Comparison of ENCODE assay signal across 9 cellular contexts in the genomic region with DNA sequence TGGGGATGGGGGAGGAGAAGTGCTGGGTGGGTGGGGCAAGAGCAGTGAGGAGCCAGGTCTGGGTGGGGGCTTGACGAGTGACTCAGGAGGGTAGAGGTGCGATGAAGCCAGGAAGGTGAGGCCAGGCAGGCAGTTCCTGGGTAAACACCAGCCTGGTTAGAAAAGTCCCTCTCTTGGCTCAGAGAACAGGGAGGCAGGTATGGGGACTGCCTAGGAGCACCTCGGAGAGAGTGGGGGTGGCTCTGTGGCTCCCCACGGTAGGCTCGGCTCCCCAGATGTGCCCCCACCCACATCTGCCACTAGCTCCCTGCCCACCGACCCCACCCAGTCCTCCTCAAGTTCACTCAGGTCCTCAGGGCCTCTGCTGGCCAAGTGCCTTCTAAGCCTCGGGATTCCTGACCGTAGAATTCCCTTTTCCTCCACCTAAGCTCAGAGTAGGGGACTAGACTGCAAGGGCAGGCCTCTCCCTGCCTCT. TPM values are rescaled to one million over a fixed set of nuclear protein-coding genes. Genes with fewer than 3 reads are reported as not detected.
DNase-seq lines count a peak whose midpoint lies in the region; ATAC-seq and TF ChIP-seq lines count a peak whose summit lies in the region.
"Had no signal": no experiment of that assay in that cellular context is flagged by ENCODE, and none has a peak within 500 bp of the region (broad histone marks: within the 10 kb centered on the region; RNA-seq: fewer than 3 reads in every experiment).

No MANE protein-coding gene starts in this region.

- RAD21 ChIA-PET in HCT116 (lab: Charles Lee; ENCODE audit: low non-redundant PET in 1 of 2, low total read pairs in 2 of 2, uncharacterized antibody in 2 of 2, unreplicated experiment in 2 of 2): no interaction called here

- ATAC-seq in HCT116: peak; percentile 5; the same call in 1 of the 2 replicates

- H3K4me3 Mint-ChIP-seq in activated T-helper 1 cell treated with anti-CD3 and anti-CD28 coated beads, Interleukin-12 subunit alpha, Interleukin-12 subunit beta, Interleukin-2, Interleukin-4 antibody, amounts not matched to agents 30 ng/mL and 10 ng/mL and 1 ng/mL, durations not matched to agents 14 hours and 24 hours and 36 hours: peak overlapping the region; percentile 67

- no peak overlapping the region for H3K27ac Mint-ChIP-seq in activated T-helper 1 cell treated with anti-CD3 and anti-CD28 coated beads, Interleukin-12 subunit alpha, Interleukin-12 subunit beta, Interleukin-2, Interleukin-4 antibody, amounts not matched to agents 30 ng/mL and 10 ng/mL and 1 ng/mL, durations not matched to agents 14 hours and 24 hours and 36 hours

- no peaks in the 10 kb centered on the region for H3K9me3 Mint-ChIP-seq in activated T-helper 1 cell treated with anti-CD3 and anti-CD28 coated beads, Interleukin-12 subunit alpha, Interleukin-12 subunit beta, Interleukin-2, Interleukin-4 antibody, amounts not matched to agents 30 ng/mL and 10 ng/mL and 1 ng/mL, durations not matched to agents 14 hours and 24 hours and 36 hours

- H2AFZ ChIP-seq in HCT116 (ENCODE audit: low read depth, low read length, poor library complexity, severe bottlenecking): no peak overlapping the region

- H3K36me3 ChIP-seq in HCT116 (ENCODE audit: control insufficient read depth in 1 of 2, insufficient read depth in 2 of 2, low read length in 2 of 2): no peaks in the 10 kb centered on the region
- H3K36me3 ChIP-seq in iPS DF 6.9 (ENCODE audit: control insufficient read depth, insufficient read depth, low read length): no peaks in the 10 kb centered on the region
- peaks cover 4% of the 10 kb centered on the region for H3K36me3 ChIP-seq in skeletal muscle satellite cell (ENCODE audit: insufficient read depth, low read length)

- intact Hi-C loops in HCT116 (cut with micrococcal nuclease): loop anchor here (5.0 kb wide), 1 partner anchor 154 kb away; a partner anchor contains a TSS
- intact Hi-C loops in activated T-helper 1 cell treated with anti-CD3 and anti-CD28 coated beads, Interleukin-12 subunit alpha, Interleukin-12 subunit beta, Interleukin-2, Interleukin-4 antibody, amounts not matched to agents 30 ng/mL and 10 ng/mL and 1 ng/mL, durations not matched to agents 14 hours and 24 hours and 36 hours (cut with micrococcal nuclease): loop anchor here (2.0 kb wide), 1 partner anchor 29 kb away; no protein-coding TSS in a partner anchor

- peaks cover 42% of the 10 kb centered on the region; the same call in 1 of the 2 replicates for H3K79me2 ChIP-seq in HCT116 (ENCODE audit: insufficient read depth, low read length)

- H3K4me2 ChIP-seq in HCT116 (ENCODE audit: low read length) (peak overlapping the region; percentile 91), skeletal muscle satellite cell (ENCODE audit: low read length) (peak overlapping the region; percentile 87)

- CTCF ChIA-PET in HCT116 (lab: Charles Lee): no interaction called here

- H4K20me1 ChIP-seq in HCT116 (ENCODE audit: insufficient read depth): no peaks in the 10 kb centered on the region

- no peak for TF ChIP-seq RAD21 in HCT116 (IDR thresholded peaks at IDR 0.05; ENCODE audit: low read depth)

- no peaks in the 10 kb centered on the region for H3K9me2 ChIP-seq in HCT116 (ENCODE audit: insufficient read depth)

- no peaks in the 10 kb centered on the region for H3K36me3 Mint-ChIP-seq in activated T-helper 1 cell treated with anti-CD3 and anti-CD28 coated beads, Interleukin-12 subunit alpha, Interleukin-12 subunit beta, Interleukin-2, Interleukin-4 antibody, amounts not matched to agents 30 ng/mL and 10 ng/mL and 1 ng/mL, durations not matched to agents 14 hours and 24 hours and 36 hours (ENCODE audit: low read depth)

- H3K4me3 ChIP-seq in HCT116 (replicated peaks in 1 of 2; ENCODE audit: low read depth in 1 of 2, low read length in 2 of 2): peak overlapping the region; percentile 60 to 76
- H3K4me3 ChIP-seq in iPS DF 6.9 (ENCODE audit: low read length): peak overlapping the region; percentile 74; the same call in 1 of the 2 replicates
- peak overlapping the region; percentile 93 for H3K4me3 ChIP-seq in skeletal muscle satellite cell (ENCODE audit: low read length)

- H3K27ac ChIP-seq in HCT116 (ENCODE audit: low read depth, low read length) (peak overlapping the region; percentile 60), iPS DF 6.9 (ENCODE audit: low read length) (no peak overlapping the region)

- H3K9me3 ChIP-seq in HCT116 (ENCODE audit: control insufficient read depth in 1 of 2, insufficient read depth in 1 of 2, low read depth in 1 of 2, low read length in 2 of 2): no peaks in the 10 kb centered on the region
- H3K9me3 ChIP-seq in iPS DF 6.9 (ENCODE audit: control insufficient read depth, insufficient read depth, low read length): no peaks in the 10 kb centered on the region
- no peaks in the 10 kb centered on the region for H3K9me3 ChIP-seq in skeletal muscle satellite cell (replicated peaks; ENCODE audit: low read length)

- TF ChIP-seq CTCF in HCT116 (IDR thresholded peaks at IDR 0.05 in 2 of 3, conservative IDR thresholded peaks at IDR 0.05 in 1 of 3; ENCODE audit: borderline replicate concordance in 1 of 3, insufficient read depth in 1 of 3, low read depth in 2 of 3, low read length in 2 of 3): no peak

- no peak for TF ChIP-seq POLR2A in HCT116 (IDR thresholded peaks at IDR 0.05; ENCODE audit: borderline replicate concordance, extremely low read depth, insufficient read depth, insufficient read length)

- DNase-seq in HCT116 (ENCODE audit: low read depth, low spot score) (no peak), iPS DF 6.9 (ENCODE audit: low read depth, low spot score) (no peak), amygdala (lab: John Stamatoyannopoulos, UW) (no peak), HuH-7.5 (ENCODE audit: low spot score) (no peak), HUDEP-2 (lab: John Stamatoyannopoulos, UW; ENCODE audit: unreplicated experiment in 76 of 76) (no peak)
- no peak for DNase-seq in activated T-helper 1 cell treated with anti-CD3 and anti-CD28 coated beads, Interleukin-12 subunit alpha, Interleukin-12 subunit beta, Interleukin-2, Interleukin-4 antibody, amounts not matched to agents 30 ng/mL and 10 ng/mL and 1 ng/mL, durations not matched to agents 14 hours and 24 hours and 36 hours (ENCODE audit: low spot score)
- no peak for DNase-seq in stimulated activated CD4-positive, alpha-beta T cell treated with anti-CD3 and anti-CD28 coated beads, Interleukin-15, amount 100 ng/mL, for 24 hours
- DNase-seq: NCI-H446 had no signal

- H3K27me3 ChIP-seq in HCT116 (ENCODE audit: insufficient read depth, low read length) (no peaks in the 10 kb centered on the region), iPS DF 6.9 (ENCODE audit: control insufficient read depth, insufficient read depth, low read length) (no peaks in the 10 kb centered on the region), skeletal muscle satellite cell (ENCODE audit: control insufficient read depth, insufficient read depth, low read length) (no peaks in the 10 kb centered on the region)

- peaks cover 22% of the 10 kb centered on the region for H3K27me3 Mint-ChIP-seq in activated T-helper 1 cell treated with anti-CD3 and anti-CD28 coated beads, Interleukin-12 subunit alpha, Interleukin-12 subunit beta, Interleukin-2, Interleukin-4 antibody, amounts not matched to agents 30 ng/mL and 10 ng/mL and 1 ng/mL, durations not matched to agents 14 hours and 24 hours and 36 hours (ENCODE audit: insufficient read depth)

- POLR2A ChIA-PET in HCT116 (lab: Charles Lee): no interaction called here

- no CpG with 5 or more reads among the region's 8 CpGs for WGBS in iPS DF 6.9 (ENCODE audit: insufficient coverage, insufficient read length)

- H3K9ac ChIP-seq in HCT116 (ENCODE audit: low read length) (peak overlapping the region; percentile 78), skeletal muscle satellite cell (ENCODE audit: low read depth, low read length) (peak overlapping the region; percentile 87)

- H3K4me1 ChIP-seq in HCT116 (ENCODE audit: control insufficient read depth in 1 of 2, insufficient read depth in 2 of 2, low read length in 2 of 2) (peaks cover 51 to 89% of the 10 kb centered on the region in 2 experiments), iPS DF 6.9 (ENCODE audit: control insufficient read depth, insufficient read depth, low read length) (peaks cover 16% of the 10 kb centered on the region), skeletal muscle satellite cell (ENCODE audit: control insufficient read depth, insufficient read depth, low read length) (peaks cover 76% of the 10 kb centered on the region)

- no TSS peak for BruUV-seq in HCT116 (replicated peaks; lab: Mats Ljungman, UMichigan)

- H3K4me1 Mint-ChIP-seq in activated T-helper 1 cell treated with anti-CD3 and anti-CD28 coated beads, Interleukin-12 subunit alpha, Interleukin-12 subunit beta, Interleukin-2, Interleukin-4 antibody, amounts not matched to agents 30 ng/mL and 10 ng/mL and 1 ng/mL, durations not matched to agents 14 hours and 24 hours and 36 hours (ENCODE audit: low read depth): peaks cover 11% of the 10 kb centered on the region

TF ChIP-seq in HCT116, 20 proteins besides CTCF, POLR2A, EP300 and RAD21:
- TF ChIP-seq SP1 (IDR thresholded peaks at IDR 0.05; ENCODE audit: low read depth) (no peak), CEBPB (IDR thresholded peaks at IDR 0.05; ENCODE audit: low read depth) (no peak), EZH2phosphoT487 (IDR thresholded peaks at IDR 0.05; ENCODE audit: borderline replicate concordance) (no peak)

RNA-seq across cellular contexts. Expression of a gene that starts 1.2 kb away (rescaled TPM):
- total RNA-seq in HCT116 (2021; ENCODE audit: unreplicated experiment): 55.7 TPM
- 33.5 and 52.2 TPM in 2 replicates for polyA plus RNA-seq in HCT116 (2012)
- 1.4 and 2.4 TPM in 2 replicates for total RNA-seq in activated T-helper 1 cell treated with anti-CD3 and anti-CD28 coated beads, Interleukin-12 subunit alpha, Interleukin-12 subunit beta, Interleukin-2, Interleukin-4 antibody, amounts not matched to agents 30 ng/mL and 10 ng/mL and 1 ng/mL, durations not matched to agents 14 hours and 24 hours and 36 hours
- 149 and 214 TPM in 2 replicates for total RNA-seq in skeletal muscle satellite cell (2012; rRNA removed)

RNA-seq across cellular contexts. Expression of a gene that starts 40.9 kb away (rescaled TPM):
- 5.3 TPM for total RNA-seq in HCT116 (2021; ENCODE audit: unreplicated experiment)
- polyA plus RNA-seq in HCT116 (2012): not detected in 2 replicates
- total RNA-seq in activated T-helper 1 cell treated with anti-CD3 and anti-CD28 coated beads, Interleukin-12 subunit alpha, Interleukin-12 subunit beta, Interleukin-2, Interleukin-4 antibody, amounts not matched to agents 30 ng/mL and 10 ng/mL and 1 ng/mL, durations not matched to agents 14 hours and 24 hours and 36 hours: not detected in 2 replicates
- not detected in 2 replicates for total RNA-seq in skeletal muscle satellite cell (2012; rRNA removed)

Comparison
In these comparisons a context has a peak if more than half of its experiments do, and no peak if none do; other contexts are left out.
1. RNA of a gene that starts 1.2 kb away (total RNA-seq): 55.7 TPM in HCT116 (single experiment); 1.4 to 2.4 TPM in activated T-helper 1 cell treated with anti-CD3 and anti-CD28 coated beads, Interleukin-12 subunit alpha, Interleukin-12 subunit beta, Interleukin-2, Interleukin-4 antibody, amounts not matched to agents 30 ng/mL and 10 ng/mL and 1 ng/mL, durations not matched to agents 14 hours and 24 hours and 36 hours; every median in the first group is over 10 times any median in the second.
2. Peak in every context shown above with its lines, with median percentiles within 50 percentile points of each other: H3K4me3 ChIP-seq.